ENCODE assay signal across 17 cellular contexts in the genomic region with DNA sequence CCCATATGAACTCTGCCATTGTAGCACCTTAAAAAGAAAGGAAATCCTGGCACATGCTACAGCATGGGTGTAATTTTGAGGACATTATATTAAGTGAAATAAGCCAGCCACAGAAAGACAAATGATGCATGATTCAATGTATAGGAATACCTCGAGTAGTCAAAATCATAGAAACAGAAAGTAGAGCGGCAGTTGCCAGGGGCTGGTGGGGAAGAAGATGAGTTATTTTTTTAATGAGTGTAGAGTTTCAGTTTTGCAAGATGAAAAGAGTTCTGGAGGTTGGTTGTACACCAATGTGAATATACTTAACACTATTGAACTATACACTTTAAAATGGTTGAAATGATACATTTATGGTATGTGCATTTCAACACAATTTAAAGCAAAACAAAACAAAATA.
DNase-seq lines count a peak whose midpoint lies in the region; ATAC-seq and TF ChIP-seq lines count a peak whose summit lies in the region.
"Had no signal": no experiment of that assay in that cellular context is flagged by ENCODE, and none has a peak within 500 bp of the region (broad histone marks: within the 10 kb centered on the region; RNA-seq: fewer than 3 reads in every experiment).

No MANE protein-coding gene starts in this region.

- DNase-seq in GM12865 (ENCODE audit: low read depth), result peak; percentile 37
- no peak for DNase-seq in effector memory CD8-positive, alpha-beta T cell
- DNase-seq in left ventricle myocardium inferior, result no peak
- DNase-seq in NCI-H2171 treated with DMSO at 0.1 percent for 48 hours (lab: John Stamatoyannopoulos, UW), result no peak
- DNase-seq in HT-29 (ENCODE audit: low spot score), result no peak
- DNase-seq: activated CD8-positive, alpha-beta memory T cell treated with anti-CD3 and anti-CD28 coated beads, Interleukin-2, amount 10 ng/mL, durations not matched to agents 7 days and 5 days; caudate nucleus; endodermal cell; foreskin fibroblast; Karpas-422; NCI-H510A treated with DMSO at 0.1 percent for 48 hours; pancreas; SK-N-SH had no signal

- no peaks in the 10 kb centered on the region for H3K27me3 ChIP-seq in left ventricle myocardium inferior (ENCODE audit: low read depth)
- H3K27me3 ChIP-seq: pancreas had no signal

- no peaks in the 10 kb centered on the region for H3K36me3 Mint-ChIP-seq in effector memory CD8-positive, alpha-beta T cell (ENCODE audit: insufficient read depth)
- H3K36me3 Mint-ChIP-seq: activated CD8-positive, alpha-beta memory T cell treated with anti-CD3 and anti-CD28 coated beads, Interleukin-2, amount 10 ng/mL, durations not matched to agents 7 days and 5 days had no signal

- intact Hi-C loops in left ventricle myocardium inferior (cut with micrococcal nuclease), result no loop called here

- H3K36me3 ChIP-seq in left ventricle myocardium inferior, result no peaks in the 10 kb centered on the region
- H3K36me3 ChIP-seq: pancreas had no signal

- H3K4me3 ChIP-seq in GM12865 (ENCODE audit: low read depth, low read length) (no peak overlapping the region), left ventricle myocardium inferior (no peak overlapping the region)
- H3K4me3 ChIP-seq: pancreas, skin epidermis had no signal

- H3K27ac Mint-ChIP-seq in effector memory CD8-positive, alpha-beta T cell, result no peak overlapping the region
- H3K27ac Mint-ChIP-seq: activated CD8-positive, alpha-beta memory T cell treated with anti-CD3 and anti-CD28 coated beads, Interleukin-2, amount 10 ng/mL, durations not matched to agents 7 days and 5 days; endodermal cell had no signal

- no peak for TF ChIP-seq CTCF in GM12865 (IDR thresholded peaks at IDR 0.05; ENCODE audit: insufficient read depth, low read depth, low read length, missing control alignments)
- no peak for TF ChIP-seq CTCF in left ventricle myocardium inferior (IDR thresholded peaks at IDR 0.05; ENCODE audit: borderline replicate concordance)

- no peaks in the 10 kb centered on the region for H3K27me3 Mint-ChIP-seq in effector memory CD8-positive, alpha-beta T cell

- H3K4me3 Mint-ChIP-seq in effector memory CD8-positive, alpha-beta T cell, result no peak overlapping the region
- H3K4me3 Mint-ChIP-seq: activated CD8-positive, alpha-beta memory T cell treated with anti-CD3 and anti-CD28 coated beads, Interleukin-2, amount 10 ng/mL, durations not matched to agents 7 days and 5 days; endodermal cell had no signal

- peaks cover 0 to 7% of the 10 kb centered on the region in 2 donors for H3K9me3 Mint-ChIP-seq in effector memory CD8-positive, alpha-beta T cell
- H3K9me3 Mint-ChIP-seq: endodermal cell had no signal

- H3K27ac ChIP-seq in left ventricle myocardium inferior (replicated peaks), result no peak overlapping the region
- H3K27ac ChIP-seq: pancreas, skin epidermis had no signal

- peak; percentile 51 for ATAC-seq in GM18519 (IDR thresholded peaks at IDR 0.05; ENCODE audit: low FRiP score, unreplicated experiment)
- ATAC-seq in GM21515 (IDR thresholded peaks at IDR 0.05; ENCODE audit: unreplicated experiment), result peak; percentile 77
- ATAC-seq in HG03457 (IDR thresholded peaks at IDR 0.05; ENCODE audit: unreplicated experiment), result peak; percentile 78
- no peak for ATAC-seq in effector memory CD8-positive, alpha-beta T cell (replicated peaks)
- ATAC-seq: activated CD8-positive, alpha-beta memory T cell treated with anti-CD3 and anti-CD28 coated beads, Interleukin-2, amount 10 ng/mL, durations not matched to agents 7 days and 5 days; pancreas had no signal

- no peaks in the 10 kb centered on the region for H3K4me1 Mint-ChIP-seq in effector memory CD8-positive, alpha-beta T cell (ENCODE audit: low read depth in 2 of 2)

- H3K4me1 ChIP-seq in left ventricle myocardium inferior, result no peaks in the 10 kb centered on the region
- H3K4me1 ChIP-seq: pancreas had no signal

- no peaks in the 10 kb centered on the region for H3K9me3 ChIP-seq in left ventricle myocardium inferior (replicated peaks)
- H3K9me3 ChIP-seq: pancreas, SK-N-SH had no signal
